1 cellular context compared by ENCODE assay signal in the genomic region with DNA sequence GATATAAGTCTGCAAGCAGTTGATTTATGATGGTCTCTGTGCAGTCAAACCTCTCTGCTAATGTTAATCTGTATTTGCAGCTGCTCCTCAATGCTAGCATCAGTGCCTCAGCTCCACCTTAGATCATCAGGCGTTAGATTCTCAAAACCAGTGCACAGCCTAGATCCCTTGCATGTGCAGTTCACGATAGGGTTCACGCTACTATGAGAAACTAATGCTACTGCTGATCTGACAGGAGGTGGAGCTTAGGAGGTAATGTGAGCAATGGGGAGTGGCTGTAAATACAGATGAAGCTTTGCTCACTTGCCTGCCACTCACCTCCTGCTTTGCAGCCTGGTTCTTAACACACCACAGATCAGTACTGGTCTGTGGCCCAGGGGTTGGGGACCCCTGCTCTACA.
TF ChIP-seq lines count a peak whose summit lies in the region.

No MANE protein-coding gene starts in this region.

TF ChIP-seq in HepG2, 621 proteins besides CTCF, POLR2A, EP300 and RAD21:
- TF ChIP-seq, protein P1, sequence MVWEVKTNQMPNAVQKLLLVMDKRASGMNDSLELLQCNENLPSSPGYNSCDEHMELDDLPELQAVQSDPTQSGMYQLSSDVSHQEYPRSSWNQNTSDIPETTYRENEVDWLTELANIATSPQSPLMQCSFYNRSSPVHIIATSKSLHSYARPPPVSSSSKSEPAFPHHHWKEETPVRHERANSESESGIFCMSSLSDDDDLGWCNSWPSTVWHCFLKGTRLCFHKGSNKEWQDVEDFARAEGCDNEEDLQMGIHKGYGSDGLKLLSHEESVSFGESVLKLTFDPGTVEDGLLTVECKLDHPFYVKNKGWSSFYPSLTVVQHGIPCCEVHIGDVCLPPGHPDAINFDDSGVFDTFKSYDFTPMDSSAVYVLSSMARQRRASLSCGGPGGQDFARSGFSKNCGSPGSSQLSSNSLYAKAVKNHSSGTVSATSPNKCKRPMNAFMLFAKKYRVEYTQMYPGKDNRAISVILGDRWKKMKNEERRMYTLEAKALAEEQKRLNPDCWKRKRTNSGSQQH (CRISPR knock-in tag; IDR thresholded peaks at IDR 0.05; ENCODE audit: low read depth) = no peak
- TF ChIP-seq ZKSCAN5 (CRISPR knock-in tag; IDR thresholded peaks at IDR 0.05) = peak; percentile 90
